In the genomic region with DNA sequence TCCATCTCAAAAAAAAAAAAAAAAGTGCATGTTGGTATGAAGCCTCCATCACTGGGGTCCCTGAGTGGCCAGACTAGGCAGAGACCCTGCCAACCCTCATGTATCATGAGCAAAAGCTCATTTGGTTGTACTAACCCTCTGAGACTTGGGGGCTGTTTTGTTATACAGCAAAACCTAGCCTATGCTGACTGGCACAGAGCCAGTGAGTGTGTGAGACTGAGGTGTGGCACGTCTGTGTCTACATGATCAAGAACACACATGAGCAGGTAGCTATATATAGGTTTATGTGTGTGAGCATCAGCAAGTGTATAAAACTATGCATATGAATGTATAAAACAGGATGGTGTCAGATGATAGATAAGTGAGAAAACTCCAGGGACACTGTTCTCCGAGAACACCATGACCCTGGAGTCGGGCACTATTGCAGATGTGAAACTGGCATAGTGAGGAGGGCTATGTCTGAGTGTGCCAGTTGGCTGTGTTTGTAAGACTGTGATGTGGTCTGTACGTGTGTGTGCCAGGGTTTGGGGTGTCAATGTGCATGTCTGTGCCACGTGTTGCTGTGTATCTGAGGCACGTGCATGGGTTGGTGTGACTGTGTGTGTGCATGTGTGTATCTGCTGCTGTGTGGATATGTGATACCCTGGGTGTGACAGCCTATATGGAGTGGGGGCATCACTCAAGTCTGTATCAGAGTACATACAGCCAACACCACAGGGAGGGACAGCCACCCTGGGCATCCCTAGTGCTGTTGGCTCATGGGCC, we compare ENCODE assay signal across 30 cellular contexts. TPM values are rescaled to one million over a fixed set of nuclear protein-coding genes. Genes with fewer than 3 reads are reported as not detected.
"Had no signal": no experiment of that assay in that cellular context is flagged by ENCODE, and none has a peak within 500 bp of the region (broad histone marks: within the 10 kb centered on the region; RNA-seq: fewer than 3 reads in every experiment).

No MANE protein-coding gene starts in this region.

- H3K4me1 ChIP-seq: colonic mucosa, esophagus muscularis mucosa, lower lobe of right lung, psoas muscle, transverse colon, vagina had no signal

- H3K27me3 Mint-ChIP-seq: stimulated activated naive CD8-positive, alpha-beta T cell treated with anti-CD3 and anti-CD28 coated beads, Interleukin-15, Interleukin-2, amounts not matched to agents 100 ng/mL and 50 ng/mL, for 24 hours had no signal

- H3K4me1 Mint-ChIP-seq: endodermal cell; immature natural killer cell; mesothelial cell of epicardium; naive B cell; stimulated activated naive B cell treated with anti-CD40 and anti-IgM and Interleukin-4, amounts not matched to agents 10 μg/mL and 1 μg/mL and 100 μg/mL, for 72 hours had no signal

- H3K4me3 ChIP-seq: colonic mucosa, esophagus muscularis mucosa, lower lobe of right lung, mucosa of descending colon, psoas muscle, thoracic aorta, transverse colon, vagina had no signal

- H3K27ac ChIP-seq: colonic mucosa, epithelial cell of prostate, esophagus muscularis mucosa, lower lobe of right lung, psoas muscle, thoracic aorta, transverse colon, vagina had no signal

- H3K4me3 Mint-ChIP-seq: dendritic cell treated with granulocyte-macrophage colony-stimulating factor and Interleukin-4, amounts not matched to agents 40 ng/mL and 50 ng/mL, for 4 days; endodermal cell; immature natural killer cell; mesothelial cell of epicardium; naive B cell; natural killer cell treated with Interleukin-12 subunit alpha and Interleukin-12 subunit beta and Interleukin-15 and Interleukin-18, amount 100 ng/mL, for 72 hours; neural crest cell; stimulated activated naive B cell treated with anti-CD40 and anti-IgM and Interleukin-4, amounts not matched to agents 10 μg/mL and 1 μg/mL and 100 μg/mL, for 72 hours; stimulated activated naive CD8-positive, alpha-beta T cell treated with anti-CD3 and anti-CD28 coated beads, Interleukin-15, Interleukin-2, amounts not matched to agents 100 ng/mL and 50 ng/mL, for 24 hours had no signal

- ATAC-seq: left colon; left ventricle myocardium superior; lower lobe of right lung; mucosa of descending colon; natural killer cell treated with Interleukin-12 subunit alpha and Interleukin-12 subunit beta and Interleukin-15 and Interleukin-18, amount 100 ng/mL, for 72 hours; psoas muscle; right cardiac atrium; stimulated activated naive B cell treated with anti-CD40 and anti-IgM and Interleukin-4, amounts not matched to agents 10 μg/mL and 1 μg/mL and 100 μg/mL, for 72 hours had no signal

- DNase-seq: colonic mucosa; effector CD8-positive, alpha-beta T cell; endodermal cell; foreskin melanocyte; hypothalamus; immature natural killer cell; islet precursor cell; kidney glomerular epithelial cell; left colon; left ventricle myocardium superior; lower lobe of right lung; mucosa of descending colon; naive B cell; posterior cingulate gyrus; psoas muscle; right cardiac atrium; small intestine; stimulated activated CD4-positive, alpha-beta T cell treated with anti-CD3 and anti-CD28 coated beads, Interleukin-15, amount 100 ng/mL, for 24 hours; stimulated activated CD4-positive, alpha-beta T cell treated with anti-CD3 and anti-CD28 coated beads, Interleukin-2, amount 100 ng/mL, for 48 hours; stimulated activated naive B cell treated with anti-CD40 and anti-IgM and Interleukin-4, amounts not matched to agents 10 μg/mL and 1 μg/mL and 100 μg/mL, for 72 hours; transverse colon had no signal

- H3K36me3 Mint-ChIP-seq: naive B cell; natural killer cell treated with Interleukin-12 subunit alpha and Interleukin-12 subunit beta and Interleukin-15 and Interleukin-18, amount 100 ng/mL, for 72 hours; stimulated activated naive B cell treated with anti-CD40 and anti-IgM and Interleukin-4, amounts not matched to agents 10 μg/mL and 1 μg/mL and 100 μg/mL, for 72 hours had no signal

- H3K27ac Mint-ChIP-seq: dendritic cell treated with granulocyte-macrophage colony-stimulating factor and Interleukin-4, amounts not matched to agents 40 ng/mL and 50 ng/mL, for 4 days; endodermal cell; mesothelial cell of epicardium; naive B cell; natural killer cell treated with Interleukin-12 subunit alpha and Interleukin-12 subunit beta and Interleukin-15 and Interleukin-18, amount 100 ng/mL, for 72 hours; stimulated activated naive B cell treated with anti-CD40 and anti-IgM and Interleukin-4, amounts not matched to agents 10 μg/mL and 1 μg/mL and 100 μg/mL, for 72 hours; stimulated activated naive CD8-positive, alpha-beta T cell treated with anti-CD3 and anti-CD28 coated beads, Interleukin-15, Interleukin-2, amounts not matched to agents 100 ng/mL and 50 ng/mL, for 24 hours had no signal

- H3K9me3 Mint-ChIP-seq: dendritic cell treated with granulocyte-macrophage colony-stimulating factor and Interleukin-4, amounts not matched to agents 40 ng/mL and 50 ng/mL, for 4 days; immature natural killer cell; natural killer cell treated with Interleukin-12 subunit alpha and Interleukin-12 subunit beta and Interleukin-15 and Interleukin-18, amount 100 ng/mL, for 72 hours; neural crest cell; stimulated activated naive B cell treated with anti-CD40 and anti-IgM and Interleukin-4, amounts not matched to agents 10 μg/mL and 1 μg/mL and 100 μg/mL, for 72 hours; stimulated activated naive CD8-positive, alpha-beta T cell treated with anti-CD3 and anti-CD28 coated beads, Interleukin-15, Interleukin-2, amounts not matched to agents 100 ng/mL and 50 ng/mL, for 24 hours had no signal

- H3K36me3 ChIP-seq: colonic mucosa, esophagus muscularis mucosa, lower lobe of right lung, thoracic aorta, transverse colon, vagina had no signal

- H3K27me3 ChIP-seq: colonic mucosa, transverse colon, vagina had no signal

- H3K9me3 ChIP-seq: colonic mucosa, esophagus muscularis mucosa, lower lobe of right lung, mucosa of descending colon, psoas muscle, thoracic aorta, transverse colon, vagina had no signal

RNA-seq across cellular contexts. Expression of gene OLFM2, which starts 44.5 kb away (rescaled TPM):
- total RNA-seq: natural killer cell treated with Interleukin-12 subunit alpha and Interleukin-12 subunit beta and Interleukin-15 and Interleukin-18, amount 100 ng/mL, for 72 hours had no signal
